9 cellular contexts compared by ENCODE assay signal in genomic region chr2:217685255-217685605, GRCh38.
A peak's percentile ranks its signal among the peaks of the same experiment; 100 is the strongest.
DNase-seq lines count a peak whose midpoint lies in the region; ATAC-seq, FAIRE-seq and TF ChIP-seq lines count a peak whose summit lies in the region.
"Had no signal": no experiment of that assay in that cellular context is flagged by ENCODE, and none has a peak within 500 bp of the region (broad histone marks: within the 10 kb centered on the region; RNA-seq: fewer than 3 reads in every experiment).

No MANE protein-coding gene starts in this region.

- no peak overlapping the region for H3K27ac Mint-ChIP-seq in activated naive CD4-positive, alpha-beta T cell treated with anti-CD3 and anti-CD28 coated beads for 36 hours

- H3K4me3 Mint-ChIP-seq in activated naive CD4-positive, alpha-beta T cell treated with anti-CD3 and anti-CD28 coated beads for 36 hours: no peak overlapping the region

- intact Hi-C loops in thyroid gland (cut with DNase I): no loop called here
- intact Hi-C loops in activated naive CD4-positive, alpha-beta T cell treated with anti-CD3 and anti-CD28 coated beads for 36 hours (cut with micrococcal nuclease): no loop called here

- H3K27me3 ChIP-seq in WERI-Rb-1 (ENCODE audit: insufficient read depth, low read depth, severe bottlenecking): no peaks in the 10 kb centered on the region
- no peaks in the 10 kb centered on the region for H3K27me3 ChIP-seq in right atrium auricular region
- H3K27me3 ChIP-seq in thyroid gland: no peaks in the 10 kb centered on the region

- no peak for TF ChIP-seq CTCF in WERI-Rb-1 (IDR thresholded peaks at IDR 0.05; ENCODE audit: low read depth, low read length)
- TF ChIP-seq CTCF in right atrium auricular region (IDR thresholded peaks at IDR 0.05): no peak
- no peak for TF ChIP-seq CTCF in thyroid gland (IDR thresholded peaks at IDR 0.05)

- H3K4me3 ChIP-seq in WERI-Rb-1 (ENCODE audit: low read depth, low read length) (no peak overlapping the region), right atrium auricular region (no peak overlapping the region), thyroid gland (replicated peaks in 1 of 3) (no peak overlapping the region)

- H3K27me3 Mint-ChIP-seq in activated naive CD4-positive, alpha-beta T cell treated with anti-CD3 and anti-CD28 coated beads for 36 hours (ENCODE audit: low read depth): no peaks in the 10 kb centered on the region

- 11 to 16% methylated on average over 4 of the region's 4 CpGs for WGBS in thyroid gland, 2 donors

- no peak overlapping the region for H3K27ac ChIP-seq in WERI-Rb-1
- peak overlapping the region in 1 of 2 donors; percentile 31 for H3K27ac ChIP-seq in right atrium auricular region
- H3K27ac ChIP-seq in thyroid gland: peak overlapping the region; percentile 71 to 92 (median 91)

- FAIRE-seq in HTR-8/SVneo (lab: Jason Lieb, UNC): no peak

- no peaks in the 10 kb centered on the region for H3K4me1 Mint-ChIP-seq in activated naive CD4-positive, alpha-beta T cell treated with anti-CD3 and anti-CD28 coated beads for 36 hours (ENCODE audit: low read depth)

- no peak for ATAC-seq in HG02870 (IDR thresholded peaks at IDR 0.05; ENCODE audit: unreplicated experiment)
- ATAC-seq: Panc1 had no signal

- H3K36me3 ChIP-seq in WERI-Rb-1 (no peaks in the 10 kb centered on the region), right atrium auricular region (no peaks in the 10 kb centered on the region), thyroid gland (no peaks in the 10 kb centered on the region)

- DNase-seq in HTR-8/SVneo (ENCODE audit: insufficient read length, low spot score): peak; percentile 66
- DNase-seq in WERI-Rb-1: peak; percentile 9
- peak; percentile 80 for DNase-seq in right atrium auricular region (ENCODE audit: low spot score)
- peak; percentile 89 to 91 for DNase-seq in thyroid gland
- DNase-seq in activated naive CD4-positive, alpha-beta T cell treated with anti-CD3 and anti-CD28 coated beads for 36 hours: no peak
- no peak for DNase-seq in pons (ENCODE audit: low spot score)
- DNase-seq: cerebellar nuclear complex had no signal

- H3K4me1 ChIP-seq in right atrium auricular region (peaks cover 0 to 5% of the 10 kb centered on the region in 2 donors), thyroid gland (peaks cover 51 to 56% of the 10 kb centered on the region in 2 donors)

- TF ChIP-seq POLR2A in thyroid gland (IDR thresholded peaks at IDR 0.05): peak in 1 of 2 donors; percentile 52

- no peaks in the 10 kb centered on the region for H3K9me3 Mint-ChIP-seq in activated naive CD4-positive, alpha-beta T cell treated with anti-CD3 and anti-CD28 coated beads for 36 hours

- CTCF ChIA-PET in activated naive CD4-positive, alpha-beta T cell treated with anti-CD3 and anti-CD28 coated beads for 36 hours (lab: Charles Lee): no interaction called here

- no peaks in the 10 kb centered on the region for H3K36me3 Mint-ChIP-seq in activated naive CD4-positive, alpha-beta T cell treated with anti-CD3 and anti-CD28 coated beads for 36 hours (ENCODE audit: low read depth)

- H3K9me3 ChIP-seq in WERI-Rb-1 (ENCODE audit: severe bottlenecking) (no peaks in the 10 kb centered on the region), right atrium auricular region (no peaks in the 10 kb centered on the region), thyroid gland (no peaks in the 10 kb centered on the region)

Comparison
In these comparisons a context has a peak if more than half of its experiments do, and no peak if none do; other contexts are left out.
1. DNase-seq: peak in HTR-8/SVneo (single experiment), WERI-Rb-1 (single experiment), right atrium auricular region (single experiment) and thyroid gland (2 of 2); none in activated naive CD4-positive, alpha-beta T cell treated with anti-CD3 and anti-CD28 coated beads for 36 hours (single experiment) and pons (single experiment).